ENCODE assay signal across 1 cellular context in genomic region chr19:31232220-31232619, GRCh38.
TF ChIP-seq lines count a peak whose summit lies in the region.

No MANE protein-coding gene starts in this region.

TF ChIP-seq in GM23338, 12 proteins besides CTCF, POLR2A, EP300 and RAD21 (continued from another document):
- TF ChIP-seq, protein P1, sequence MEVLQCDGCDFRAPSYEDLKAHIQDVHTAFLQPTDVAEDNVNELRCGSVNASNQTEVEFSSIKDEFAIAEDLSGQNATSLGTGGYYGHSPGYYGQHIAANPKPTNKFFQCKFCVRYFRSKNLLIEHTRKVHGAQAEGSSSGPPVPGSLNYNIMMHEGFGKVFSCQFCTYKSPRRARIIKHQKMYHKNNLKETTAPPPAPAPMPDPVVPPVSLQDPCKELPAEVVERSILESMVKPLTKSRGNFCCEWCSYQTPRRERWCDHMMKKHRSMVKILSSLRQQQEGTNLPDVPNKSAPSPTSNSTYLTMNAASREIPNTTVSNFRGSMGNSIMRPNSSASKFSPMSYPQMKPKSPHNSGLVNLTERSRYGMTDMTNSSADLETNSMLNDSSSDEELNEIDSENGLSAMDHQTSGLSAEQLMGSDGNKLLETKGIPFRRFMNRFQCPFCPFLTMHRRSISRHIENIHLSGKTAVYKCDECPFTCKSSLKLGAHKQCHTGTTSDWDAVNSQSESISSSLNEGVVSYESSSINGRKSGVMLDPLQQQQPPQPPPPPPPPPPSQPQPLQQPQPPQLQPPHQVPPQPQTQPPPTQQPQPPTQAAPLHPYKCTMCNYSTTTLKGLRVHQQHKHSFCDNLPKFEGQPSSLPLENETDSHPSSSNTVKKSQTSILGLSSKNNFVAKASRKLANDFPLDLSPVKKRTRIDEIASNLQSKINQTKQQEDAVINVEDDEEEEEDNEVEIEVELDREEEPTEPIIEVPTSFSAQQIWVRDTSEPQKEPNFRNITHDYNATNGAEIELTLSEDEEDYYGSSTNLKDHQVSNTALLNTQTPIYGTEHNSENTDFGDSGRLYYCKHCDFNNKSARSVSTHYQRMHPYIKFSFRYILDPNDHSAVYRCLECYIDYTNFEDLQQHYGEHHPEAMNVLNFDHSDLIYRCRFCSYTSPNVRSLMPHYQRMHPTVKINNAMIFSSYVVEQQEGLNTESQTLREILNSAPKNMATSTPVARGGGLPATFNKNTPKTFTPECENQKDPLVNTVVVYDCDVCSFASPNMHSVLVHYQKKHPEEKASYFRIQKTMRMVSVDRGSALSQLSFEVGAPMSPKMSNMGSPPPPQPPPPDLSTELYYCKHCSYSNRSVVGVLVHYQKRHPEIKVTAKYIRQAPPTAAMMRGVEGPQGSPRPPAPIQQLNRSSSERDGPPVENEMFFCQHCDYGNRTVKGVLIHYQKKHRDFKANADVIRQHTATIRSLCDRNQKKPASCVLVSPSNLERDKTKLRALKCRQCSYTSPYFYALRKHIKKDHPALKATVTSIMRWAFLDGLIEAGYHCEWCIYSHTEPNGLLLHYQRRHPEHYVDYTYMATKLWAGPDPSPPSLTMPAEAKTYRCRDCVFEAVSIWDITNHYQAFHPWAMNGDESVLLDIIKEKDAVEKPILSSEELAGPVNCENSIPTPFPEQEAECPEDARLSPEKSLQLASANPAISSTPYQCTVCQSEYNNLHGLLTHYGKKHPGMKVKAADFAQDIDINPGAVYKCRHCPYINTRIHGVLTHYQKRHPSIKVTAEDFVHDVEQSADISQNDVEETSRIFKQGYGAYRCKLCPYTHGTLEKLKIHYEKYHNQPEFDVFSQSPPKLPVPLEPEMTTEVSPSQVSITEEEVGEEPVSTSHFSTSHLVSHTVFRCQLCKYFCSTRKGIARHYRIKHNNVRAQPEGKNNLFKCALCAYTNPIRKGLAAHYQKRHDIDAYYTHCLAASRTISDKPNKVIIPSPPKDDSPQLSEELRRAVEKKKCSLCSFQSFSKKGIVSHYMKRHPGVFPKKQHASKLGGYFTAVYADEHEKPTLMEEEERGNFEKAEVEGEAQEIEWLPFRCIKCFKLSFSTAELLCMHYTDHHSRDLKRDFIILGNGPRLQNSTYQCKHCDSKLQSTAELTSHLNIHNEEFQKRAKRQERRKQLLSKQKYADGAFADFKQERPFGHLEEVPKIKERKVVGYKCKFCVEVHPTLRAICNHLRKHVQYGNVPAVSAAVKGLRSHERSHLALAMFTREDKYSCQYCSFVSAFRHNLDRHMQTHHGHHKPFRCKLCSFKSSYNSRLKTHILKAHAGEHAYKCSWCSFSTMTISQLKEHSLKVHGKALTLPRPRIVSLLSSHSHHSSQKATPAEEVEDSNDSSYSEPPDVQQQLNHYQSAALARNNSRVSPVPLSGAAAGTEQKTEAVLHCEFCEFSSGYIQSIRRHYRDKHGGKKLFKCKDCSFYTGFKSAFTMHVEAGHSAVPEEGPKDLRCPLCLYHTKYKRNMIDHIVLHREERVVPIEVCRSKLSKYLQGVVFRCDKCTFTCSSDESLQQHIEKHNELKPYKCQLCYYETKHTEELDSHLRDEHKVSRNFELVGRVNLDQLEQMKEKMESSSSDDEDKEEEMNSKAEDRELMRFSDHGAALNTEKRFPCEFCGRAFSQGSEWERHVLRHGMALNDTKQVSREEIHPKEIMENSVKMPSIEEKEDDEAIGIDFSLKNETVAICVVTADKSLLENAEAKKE (CRISPR knock-in tag; IDR thresholded peaks at IDR 0.05): no peak
- TF ChIP-seq JUNB (IDR thresholded peaks at IDR 0.05; ENCODE audit: unreplicated experiment) (no peak), REST (IDR thresholded peaks at IDR 0.05; ENCODE audit: unreplicated experiment) (no peak), ZNF114 (CRISPR knock-in tag; IDR thresholded peaks at IDR 0.05) (no peak)
TF ChIP-seq in GM23338: peak in this region for 0.
